ENCODE assay signal across 10 cellular contexts in the genomic region with DNA sequence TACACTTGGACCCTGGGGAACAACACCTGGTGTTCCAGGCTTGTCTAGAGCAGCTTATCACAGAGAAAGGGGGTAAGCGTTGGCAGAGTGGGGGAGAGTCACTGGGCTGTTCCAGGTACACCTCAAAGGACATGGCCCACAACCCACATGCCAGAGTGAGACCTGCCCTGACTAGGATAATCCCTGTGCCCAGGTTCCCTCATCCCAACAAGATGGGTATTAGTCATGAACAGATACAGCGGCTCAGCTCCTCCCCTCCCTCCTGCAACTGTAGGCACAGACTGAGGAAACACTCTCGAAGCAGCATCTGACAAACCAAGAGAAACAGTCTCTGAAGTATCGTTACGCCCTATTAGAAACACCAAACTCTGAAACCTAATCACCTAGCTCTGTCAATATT. TPM values are rescaled to one million over a fixed set of nuclear protein-coding genes. Genes with fewer than 3 reads are reported as not detected.
A peak's percentile ranks its signal among the peaks of the same experiment; 100 is the strongest.
DNase-seq lines count a peak whose midpoint lies in the region; ATAC-seq and TF ChIP-seq lines count a peak whose summit lies in the region.
"Had no signal": no experiment of that assay in that cellular context is flagged by ENCODE, and none has a peak within 500 bp of the region (broad histone marks: within the 10 kb centered on the region; RNA-seq: fewer than 3 reads in every experiment).

No MANE protein-coding gene starts in this region.

- H3K36me3 ChIP-seq in HEK293 (ENCODE audit: control insufficient read depth in 2 of 2, insufficient read depth in 1 of 2, low read length in 2 of 2) (no peaks in the 10 kb centered on the region), stomach smooth muscle (ENCODE audit: control insufficient read depth in 2 of 2, insufficient read depth in 2 of 2, low read length in 2 of 2) (peaks cover 0 to 2% of the 10 kb centered on the region in 2 donors)

- DNase-seq in inferior parietal cortex (ENCODE audit: extremely low spot score) (peak; percentile 58), KBM-7 (no peak), endothelial cell (ENCODE audit: low spot score) (no peak)
- DNase-seq: GF-D8, naive B cell, T-helper 17 cell had no signal

- H3K27me3 Mint-ChIP-seq in endothelial cell (ENCODE audit: unreplicated experiment) = peaks cover 6% of the 10 kb centered on the region

- H3K4me1 ChIP-seq in HEK293 (ENCODE audit: control insufficient read depth, insufficient read depth, low read length) (peaks cover 5% of the 10 kb centered on the region), stomach smooth muscle (ENCODE audit: control insufficient read depth, insufficient read depth, low read length) (peaks cover 24% of the 10 kb centered on the region)

- ATAC-seq in GM21423 (IDR thresholded peaks at IDR 0.05; ENCODE audit: unreplicated experiment) = no peak
- ATAC-seq: T-helper 17 cell had no signal

- CTCF ChIA-PET in HEK293 (lab: Yijun Ruan, JAX) = interaction anchor here (2.9 kb wide), 1 partner anchor 42 kb away, joined by 10 read pairs; no protein-coding TSS in a partner anchor

- H3K9me3 ChIP-seq in HEK293 (ENCODE audit: control insufficient read depth, insufficient read depth, low read depth, low read length) (no peaks in the 10 kb centered on the region), stomach smooth muscle (ENCODE audit: control insufficient read depth in 2 of 2, low read length in 2 of 2) (no peaks in the 10 kb centered on the region)

- H3K27ac ChIP-seq in HEK293 (ENCODE audit: extremely low read depth, low read depth, low read length) (no peak overlapping the region), VCaP (peak overlapping the region; percentile 67), stomach smooth muscle (ENCODE audit: low read length) (peak overlapping the region; percentile 64)

- H3K9ac ChIP-seq in stomach smooth muscle (ENCODE audit: low read length in 2 of 2) = no peak overlapping the region

- peaks cover 0 to 2% of the 10 kb centered on the region in 2 donors for H3K27me3 ChIP-seq in stomach smooth muscle (ENCODE audit: control insufficient read depth in 1 of 2, insufficient read depth in 2 of 2, low read length in 2 of 2)

- no peak overlapping the region for H3K27ac Mint-ChIP-seq in endothelial cell (ENCODE audit: unreplicated experiment)
- H3K27ac Mint-ChIP-seq: naive B cell, T-helper 17 cell had no signal

- POLR2A ChIA-PET in HEK293 (lab: Yijun Ruan, JAX) = interaction anchor here (0.9 to 1.0 kb wide), 4 partner anchors 12 to 178 kb away, joined by 3 to 6 read pairs (median 4); a partner anchor contains a TSS

- TF ChIP-seq CTCF in HEK293 (tag by site-specific recombination; IDR thresholded peaks at IDR 0.05) (no peak), VCaP (conservative IDR thresholded peaks at IDR 0.05) (no peak), endothelial cell (IDR thresholded peaks at IDR 0.05; ENCODE audit: unreplicated experiment) (no peak)

- in situ Hi-C loops in KBM-7 (cut with MboI; ENCODE audit: low pct_unique_long_range_greater_than_20kb, low sequenced_read_pairs) = no loop called here

- H3K4me1 Mint-ChIP-seq in endothelial cell (ENCODE audit: unreplicated experiment) = peaks cover 5% of the 10 kb centered on the region

- no peak overlapping the region for H3K4me3 Mint-ChIP-seq in endothelial cell (ENCODE audit: unreplicated experiment)
- H3K4me3 Mint-ChIP-seq: T-helper 17 cell had no signal

- H3K4me3 ChIP-seq in HEK293 (ENCODE audit: low read depth, low read length) (no peak overlapping the region), stomach smooth muscle (ENCODE audit: low read length in 2 of 2) (peak overlapping the region; percentile 83 to 90)

- H3K9me3 Mint-ChIP-seq in endothelial cell (ENCODE audit: unreplicated experiment) = no peaks in the 10 kb centered on the region
- H3K9me3 Mint-ChIP-seq: naive B cell had no signal

- H3K36me3 Mint-ChIP-seq in endothelial cell (ENCODE audit: low read depth, unreplicated experiment) = no peaks in the 10 kb centered on the region
- H3K36me3 Mint-ChIP-seq: naive B cell had no signal

TF ChIP-seq in HEK293, 187 proteins besides CTCF, POLR2A, EP300 and RAD21:
- TF ChIP-seq ZBTB20 (tag by site-specific recombination; IDR thresholded peaks at IDR 0.05) (peak; percentile 92), ZNF501 (tag by site-specific recombination; IDR thresholded peaks at IDR 0.05) (no peak), ZNF747 (tag by site-specific recombination; IDR thresholded peaks at IDR 0.05) (no peak), ZEB2 (tag by site-specific recombination; IDR thresholded peaks at IDR 0.05) (no peak), ZNF133 (tag by site-specific recombination; IDR thresholded peaks at IDR 0.05) (no peak), ZBTB17 (tag by site-specific recombination; IDR thresholded peaks at IDR 0.05) (no peak; the same call in 1 of the 2 replicates), OVOL3 (tag by site-specific recombination; IDR thresholded peaks at IDR 0.05) (no peak)
- TF ChIP-seq, protein P1, sequence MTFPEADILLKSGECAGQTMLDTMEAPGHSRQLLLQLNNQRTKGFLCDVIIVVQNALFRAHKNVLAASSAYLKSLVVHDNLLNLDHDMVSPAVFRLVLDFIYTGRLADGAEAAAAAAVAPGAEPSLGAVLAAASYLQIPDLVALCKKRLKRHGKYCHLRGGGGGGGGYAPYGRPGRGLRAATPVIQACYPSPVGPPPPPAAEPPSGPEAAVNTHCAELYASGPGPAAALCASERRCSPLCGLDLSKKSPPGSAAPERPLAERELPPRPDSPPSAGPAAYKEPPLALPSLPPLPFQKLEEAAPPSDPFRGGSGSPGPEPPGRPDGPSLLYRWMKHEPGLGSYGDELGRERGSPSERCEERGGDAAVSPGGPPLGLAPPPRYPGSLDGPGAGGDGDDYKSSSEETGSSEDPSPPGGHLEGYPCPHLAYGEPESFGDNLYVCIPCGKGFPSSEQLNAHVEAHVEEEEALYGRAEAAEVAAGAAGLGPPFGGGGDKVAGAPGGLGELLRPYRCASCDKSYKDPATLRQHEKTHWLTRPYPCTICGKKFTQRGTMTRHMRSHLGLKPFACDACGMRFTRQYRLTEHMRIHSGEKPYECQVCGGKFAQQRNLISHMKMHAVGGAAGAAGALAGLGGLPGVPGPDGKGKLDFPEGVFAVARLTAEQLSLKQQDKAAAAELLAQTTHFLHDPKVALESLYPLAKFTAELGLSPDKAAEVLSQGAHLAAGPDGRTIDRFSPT (tag by site-specific recombination; IDR thresholded peaks at IDR 0.05) = no peak
- TF ChIP-seq, protein P2, sequence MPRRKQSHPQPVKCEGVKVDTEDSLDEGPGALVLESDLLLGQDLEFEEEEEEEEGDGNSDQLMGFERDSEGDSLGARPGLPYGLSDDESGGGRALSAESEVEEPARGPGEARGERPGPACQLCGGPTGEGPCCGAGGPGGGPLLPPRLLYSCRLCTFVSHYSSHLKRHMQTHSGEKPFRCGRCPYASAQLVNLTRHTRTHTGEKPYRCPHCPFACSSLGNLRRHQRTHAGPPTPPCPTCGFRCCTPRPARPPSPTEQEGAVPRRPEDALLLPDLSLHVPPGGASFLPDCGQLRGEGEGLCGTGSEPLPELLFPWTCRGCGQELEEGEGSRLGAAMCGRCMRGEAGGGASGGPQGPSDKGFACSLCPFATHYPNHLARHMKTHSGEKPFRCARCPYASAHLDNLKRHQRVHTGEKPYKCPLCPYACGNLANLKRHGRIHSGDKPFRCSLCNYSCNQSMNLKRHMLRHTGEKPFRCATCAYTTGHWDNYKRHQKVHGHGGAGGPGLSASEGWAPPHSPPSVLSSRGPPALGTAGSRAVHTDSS (tag by site-specific recombination; IDR thresholded peaks at IDR 0.05) = no peak

RNA-seq across cellular contexts. Expression of a gene that starts 32.1 kb away (rescaled TPM):
- 1,823 TPM for total RNA-seq in endothelial cell (ENCODE audit: unreplicated experiment)
